ENCODE assay signal across 1 cellular context in the genomic region with DNA sequence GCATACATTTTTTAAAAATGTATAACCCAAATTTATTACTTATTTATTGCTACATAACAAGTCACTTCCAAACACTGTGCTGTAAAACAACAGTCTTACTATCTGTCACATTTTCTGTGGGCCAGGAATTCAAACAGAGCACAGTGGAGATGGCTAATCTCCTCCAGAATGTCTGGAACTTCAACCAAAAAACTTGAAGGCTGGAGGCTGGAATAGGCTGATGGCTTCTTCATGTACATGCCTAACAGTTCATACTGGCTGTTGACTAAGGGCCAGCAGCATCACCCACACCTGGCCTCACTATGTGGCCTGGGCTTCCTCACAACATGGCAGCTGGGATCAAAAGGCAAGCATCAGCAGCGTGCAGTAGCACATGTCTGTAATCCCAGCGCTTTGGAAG.
TF ChIP-seq lines count a peak whose summit lies in the region.

No MANE protein-coding gene starts in this region.

TF ChIP-seq in endothelial cell of umbilical vein, 7 proteins besides CTCF, POLR2A, EP300 and RAD21:
- TF ChIP-seq MYC (IDR thresholded peaks at IDR 0.05; ENCODE audit: low read depth, low read length) (no peak), JUN (IDR thresholded peaks at IDR 0.05; ENCODE audit: borderline replicate concordance, insufficient read depth, insufficient read length, low read depth) (no peak), GATA2 (IDR thresholded peaks at IDR 0.05; ENCODE audit: insufficient read depth, insufficient read length, low read depth, low read length) (no peak), FOS (IDR thresholded peaks at IDR 0.05; ENCODE audit: borderline replicate concordance, insufficient read depth, low read length) (no peak), EZH2 (IDR thresholded peaks at IDR 0.05; ENCODE audit: borderline replicate concordance, low read depth, low read length, severe bottlenecking) (no peak), POLR2AphosphoS5 (IDR thresholded peaks at IDR 0.05; ENCODE audit: insufficient read depth, low read depth, low read length) (no peak)
- TF ChIP-seq, protein P1, sequence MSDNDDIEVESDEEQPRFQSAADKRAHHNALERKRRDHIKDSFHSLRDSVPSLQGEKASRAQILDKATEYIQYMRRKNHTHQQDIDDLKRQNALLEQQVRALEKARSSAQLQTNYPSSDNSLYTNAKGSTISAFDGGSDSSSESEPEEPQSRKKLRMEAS (IDR thresholded peaks at IDR 0.05; ENCODE audit: insufficient read depth, insufficient read length) = no peak
